8 cellular contexts compared by ENCODE assay signal in genomic region chr2:9950521-9951271, GRCh38. TPM values are rescaled to one million over a fixed set of nuclear protein-coding genes. Genes with fewer than 3 reads are reported as not detected.
DNase-seq lines count a peak whose midpoint lies in the region; ATAC-seq and TF ChIP-seq lines count a peak whose summit lies in the region.

No MANE protein-coding gene starts in this region.

- peak overlapping the region; percentile 43 for H3K9ac ChIP-seq in mesenchymal stem cell (ENCODE audit: low read length)

- no peak for TF ChIP-seq CTCF in CD8-positive, alpha-beta T cell (IDR thresholded peaks at IDR 0.05)
- TF ChIP-seq CTCF in choroid plexus epithelial cell (conservative IDR thresholded peaks at IDR 0.05; ENCODE audit: low read depth, low read length), result no peak

- peak overlapping the region; percentile 78 for H2AFZ ChIP-seq in mesenchymal stem cell (ENCODE audit: low read depth, low read length)

- peaks cover 6% of the 10 kb centered on the region for H3K4me1 Mint-ChIP-seq in CD8-positive, alpha-beta T cell (ENCODE audit: low read depth)
- peaks cover 14% of the 10 kb centered on the region for H3K4me1 Mint-ChIP-seq in T-helper 17 cell
- H3K4me1 Mint-ChIP-seq in stimulated activated naive CD8-positive, alpha-beta T cell treated with anti-CD3 and anti-CD28 coated beads, Interleukin-15, amount 100 ng/mL, for 72 hours, result peaks cover 6% of the 10 kb centered on the region

- no peak overlapping the region for H2AK5ac ChIP-seq in mesenchymal stem cell (ENCODE audit: low read length, severe bottlenecking)

- no peak for ATAC-seq in CD8-positive, alpha-beta T cell
- peak; percentile 39 for ATAC-seq in GM19023 (IDR thresholded peaks at IDR 0.05; ENCODE audit: unreplicated experiment)
- ATAC-seq in HG03175 (IDR thresholded peaks at IDR 0.05; ENCODE audit: unreplicated experiment), result peak; percentile 35
- ATAC-seq in T-helper 17 cell, result peak; percentile 57
- peak; percentile 71 for ATAC-seq in stimulated activated naive CD8-positive, alpha-beta T cell treated with anti-CD3 and anti-CD28 coated beads, Interleukin-15, amount 100 ng/mL, for 72 hours

- no peak overlapping the region for H4K91ac ChIP-seq in mesenchymal stem cell (ENCODE audit: low read length)

- POLR2A ChIA-PET in CD8-positive, alpha-beta T cell (lab: Charles Lee), result no interaction called here

- H2BK12ac ChIP-seq in mesenchymal stem cell (ENCODE audit: low read length in 2 of 2), result peak overlapping the region in 1 of 2 experiments; percentile 42

- intact Hi-C loops in CD8-positive, alpha-beta T cell (cut with DNase I, micrococcal nuclease), result loop anchor here (1.0 to 10.0 kb wide), 7 partner anchors 93 to 1204 kb away; partner anchors contain the start of genes RRM2 (in 2 of the 2), TAF1B (in 2 of the 2), KLF11 (in 1 of the 2) and ODC1 (in 1 of the 2)

- H3K14ac ChIP-seq in mesenchymal stem cell (ENCODE audit: low read length in 2 of 2), result no peak overlapping the region

- H3K79me1 ChIP-seq in mesenchymal stem cell (replicated peaks; ENCODE audit: low read length, poor library complexity, severe bottlenecking), result no peaks in the 10 kb centered on the region

- H3K27ac ChIP-seq in CD8-positive, alpha-beta T cell (ENCODE audit: low read depth, low read length), result no peak overlapping the region
- no peak overlapping the region for H3K27ac ChIP-seq in mesenchymal stem cell (ENCODE audit: low read length, poor library complexity, severe bottlenecking)

- peaks cover 11% of the 10 kb centered on the region for H3K4me1 ChIP-seq in CD8-positive, alpha-beta T cell (ENCODE audit: insufficient read depth, low read length)
- peaks cover 9% of the 10 kb centered on the region for H3K4me1 ChIP-seq in mesenchymal stem cell (ENCODE audit: control insufficient read depth, insufficient read depth, low read depth, low read length)

- H3K36me3 ChIP-seq in CD8-positive, alpha-beta T cell (ENCODE audit: insufficient read depth, low read length), result no peaks in the 10 kb centered on the region
- no peaks in the 10 kb centered on the region for H3K36me3 ChIP-seq in mesenchymal stem cell (ENCODE audit: control insufficient read depth in 1 of 2, insufficient read depth in 2 of 2, low read depth in 1 of 2, low read length in 2 of 2)

- no peaks in the 10 kb centered on the region for H3K36me3 Mint-ChIP-seq in CD8-positive, alpha-beta T cell
- peaks cover 2% of the 10 kb centered on the region for H3K36me3 Mint-ChIP-seq in T-helper 17 cell (ENCODE audit: low read depth)

- H3K9me3 ChIP-seq in CD8-positive, alpha-beta T cell (ENCODE audit: low read length), result no peaks in the 10 kb centered on the region
- H3K9me3 ChIP-seq in T-helper 17 cell (ENCODE audit: control insufficient read depth, low read length, poor library complexity, severe bottlenecking) (no peaks in the 10 kb centered on the region), mesenchymal stem cell (ENCODE audit: control insufficient read depth, low read length) (no peaks in the 10 kb centered on the region)

- H2BK15ac ChIP-seq in mesenchymal stem cell (ENCODE audit: low read depth, poor library complexity, severe bottlenecking), result no peak overlapping the region

- peak overlapping the region; percentile 44 to 55 for H3K18ac ChIP-seq in mesenchymal stem cell (ENCODE audit: low read depth in 1 of 2, low read length in 2 of 2)

- H3K4ac ChIP-seq in mesenchymal stem cell (ENCODE audit: low read depth in 1 of 2, low read length in 2 of 2), result no peak overlapping the region

- H2BK120ac ChIP-seq in mesenchymal stem cell (ENCODE audit: low read depth, low read length), result no peak overlapping the region

- H3K23ac ChIP-seq in mesenchymal stem cell (ENCODE audit: low read length in 2 of 2), result peak overlapping the region in 1 of 2 experiments; percentile 63

- CTCF ChIA-PET in CD8-positive, alpha-beta T cell (lab: Charles Lee), result no interaction called here

- peak overlapping the region; percentile 91 for H3K4me2 ChIP-seq in mesenchymal stem cell (ENCODE audit: low read length, poor library complexity, severe bottlenecking)

- H3K27me3 Mint-ChIP-seq in CD8-positive, alpha-beta T cell (ENCODE audit: low read depth), result peaks cover 46% of the 10 kb centered on the region
- H3K27me3 Mint-ChIP-seq in T-helper 17 cell, result peaks cover 55% of the 10 kb centered on the region
- H3K27me3 Mint-ChIP-seq in stimulated activated naive CD8-positive, alpha-beta T cell treated with anti-CD3 and anti-CD28 coated beads, Interleukin-15, amount 100 ng/mL, for 72 hours, result peaks cover 74% of the 10 kb centered on the region

- H2BK5ac ChIP-seq in mesenchymal stem cell (ENCODE audit: low read depth, low read length, poor library complexity, severe bottlenecking), result no peak overlapping the region

- H4K8ac ChIP-seq in mesenchymal stem cell (ENCODE audit: low read length), result peak overlapping the region; percentile 19

- peak overlapping the region; percentile 84 for H3K4me3 Mint-ChIP-seq in CD8-positive, alpha-beta T cell
- H3K4me3 Mint-ChIP-seq in T-helper 17 cell, result peak overlapping the region; percentile 94
- H3K4me3 Mint-ChIP-seq in stimulated activated naive CD8-positive, alpha-beta T cell treated with anti-CD3 and anti-CD28 coated beads, Interleukin-15, amount 100 ng/mL, for 72 hours, result peak overlapping the region; percentile 85 to 86

- 8% methylated on average over 45 of the region's 76 CpGs for WGBS in mesenchymal stem cell

- peaks cover 8% of the 10 kb centered on the region for H3K27me3 ChIP-seq in CD8-positive, alpha-beta T cell (ENCODE audit: insufficient read depth, low read length)
- peaks cover 15 to 20% of the 10 kb centered on the region in 2 experiments for H3K27me3 ChIP-seq in mesenchymal stem cell (ENCODE audit: control insufficient read depth in 1 of 2, insufficient read depth in 1 of 2, low read length in 2 of 2)

- peak in 5 of 7 experiments; percentile 35 to 64 (median 47) for DNase-seq in CD8-positive, alpha-beta T cell
- DNase-seq in T-helper 17 cell (peak in 1 of 3 donors; percentile 54), choroid plexus epithelial cell (ENCODE audit: low read depth) (peak; percentile 11), mesenchymal stem cell (peak; percentile 40), D341Med (ENCODE audit: low spot score) (no peak)
- DNase-seq in stimulated activated naive CD8-positive, alpha-beta T cell treated with anti-CD3 and anti-CD28 coated beads, Interleukin-15, amount 100 ng/mL, for 72 hours, result peak; percentile 60

- H3K4me3 ChIP-seq in CD8-positive, alpha-beta T cell (ENCODE audit: low read depth, low read length), result peak overlapping the region; percentile 58
- H3K4me3 ChIP-seq in choroid plexus epithelial cell (ENCODE audit: low read depth, low read length) (peak overlapping the region; percentile 57), mesenchymal stem cell (ENCODE audit: insufficient read depth in 1 of 2, low read depth in 1 of 2, low read length in 2 of 2) (peak overlapping the region; percentile 75)

- no peaks in the 10 kb centered on the region for H3K9me3 Mint-ChIP-seq in CD8-positive, alpha-beta T cell
- H3K9me3 Mint-ChIP-seq in stimulated activated naive CD8-positive, alpha-beta T cell treated with anti-CD3 and anti-CD28 coated beads, Interleukin-15, amount 100 ng/mL, for 72 hours, result no peaks in the 10 kb centered on the region

- peak overlapping the region; percentile 41 for H3K27ac Mint-ChIP-seq in CD8-positive, alpha-beta T cell
- peak overlapping the region; percentile 56 for H3K27ac Mint-ChIP-seq in T-helper 17 cell
- peak overlapping the region in 1 of 2 donors; percentile 43 for H3K27ac Mint-ChIP-seq in stimulated activated naive CD8-positive, alpha-beta T cell treated with anti-CD3 and anti-CD28 coated beads, Interleukin-15, amount 100 ng/mL, for 72 hours

RNA-seq across cellular contexts. Expression of gene GRHL1, which starts 0.8 kb away (rescaled TPM):
- under 1 TPM; 0.76 to 0.86 TPM for total RNA-seq in CD8-positive, alpha-beta T cell
- 1 to 10 TPM in 1 of 2 donors, under 1 TPM in 1; 0.60 to 3.7 TPM for total RNA-seq in T-helper 17 cell
- 0.18 TPM for polyA plus RNA-seq in mesenchymal stem cell (2013, experiment 1 of 2)
- polyA plus RNA-seq in mesenchymal stem cell (2013, experiment 2 of 2), result 0.16 TPM
